Comparison of ENCODE assay signal across 21 cellular contexts in genomic region chr2:60168247-60168646, GRCh38.
"Had no signal": no experiment of that assay in that cellular context is flagged by ENCODE, and none has a peak within 500 bp of the region (broad histone marks: within the 10 kb centered on the region; RNA-seq: fewer than 3 reads in every experiment).

No MANE protein-coding gene starts in this region.

- H3K4me3 ChIP-seq: coronary artery, dorsolateral prefrontal cortex, esophagus muscularis mucosa, gastroesophageal sphincter, heart left ventricle, hepatocyte, left lung, lower lobe of right lung, mucosa of descending colon had no signal

- H3K4me2 ChIP-seq: hepatocyte had no signal

- H3K27ac ChIP-seq: coronary artery, dorsolateral prefrontal cortex, esophagus muscularis mucosa, foreskin keratinocyte, gastroesophageal sphincter, heart left ventricle, hepatocyte, left lung, lower lobe of right lung had no signal

- ATAC-seq: foreskin keratinocyte, gastroesophageal sphincter, left lung, lower lobe of right lung, mucosa of descending colon had no signal

- H3K27me3 ChIP-seq: esophagus muscularis mucosa, foreskin keratinocyte, gastroesophageal sphincter, heart left ventricle, hepatocyte, left lung had no signal

- H3K9me3 ChIP-seq: esophagus muscularis mucosa, gastroesophageal sphincter, heart left ventricle, left lung, lower lobe of right lung, mucosa of descending colon had no signal

- H3K36me3 ChIP-seq: esophagus muscularis mucosa, gastroesophageal sphincter, heart left ventricle, left lung, lower lobe of right lung had no signal

- H3K36me3 Mint-ChIP-seq: immature natural killer cell, mesothelial cell of epicardium, naive B cell had no signal

- H3K4me1 ChIP-seq: esophagus muscularis mucosa, foreskin keratinocyte, gastroesophageal sphincter, heart left ventricle, left lung, lower lobe of right lung had no signal

- H3K27ac Mint-ChIP-seq: immature natural killer cell, mesothelial cell of epicardium, naive B cell had no signal

- H3K9me3 Mint-ChIP-seq: immature natural killer cell, mesothelial cell of epicardium, naive B cell had no signal

- H2AFZ ChIP-seq: hepatocyte had no signal

- H3K79me2 ChIP-seq: hepatocyte had no signal

- H3K4me3 Mint-ChIP-seq: immature natural killer cell, mesothelial cell of epicardium, naive B cell had no signal

- DNase-seq: dermis blood vessel endothelial cell; dorsolateral prefrontal cortex; effector CD4-positive, alpha-beta T cell; effector memory CD4-positive, alpha-beta T cell; foreskin keratinocyte; heart left ventricle; hypothalamus; immature natural killer cell; islet precursor cell; kidney; kidney glomerular epithelial cell; left lung; lower lobe of right lung; mesenchymal stem cell; mucosa of descending colon; naive B cell had no signal

- H3K27me3 Mint-ChIP-seq: naive B cell had no signal

- H3K4me1 Mint-ChIP-seq: immature natural killer cell, mesothelial cell of epicardium had no signal
